Comparison of ENCODE assay signal across 30 cellular contexts in the genomic region with DNA sequence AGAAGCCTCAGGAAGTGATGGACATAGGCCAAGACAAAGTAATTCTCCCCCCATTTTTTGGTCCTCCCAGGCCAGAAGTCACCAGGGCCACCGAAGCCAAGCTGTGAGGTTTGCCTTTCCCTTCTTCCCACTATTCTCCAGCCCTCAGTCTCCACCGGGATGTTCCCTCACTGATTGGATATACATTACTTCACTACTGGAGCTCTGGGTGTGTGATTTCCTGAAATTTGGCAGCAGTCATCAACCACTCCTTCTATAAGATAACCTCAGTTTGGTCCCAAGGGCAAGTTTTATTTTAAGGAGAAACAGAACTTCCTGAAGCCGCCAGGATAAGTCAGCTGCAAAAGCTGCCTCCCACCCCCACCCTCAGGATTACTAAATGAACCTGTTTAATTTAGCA. TPM values are rescaled to one million over a fixed set of nuclear protein-coding genes. Genes with fewer than 3 reads are reported as not detected.
"Had no signal": no experiment of that assay in that cellular context is flagged by ENCODE, and none has a peak within 500 bp of the region (broad histone marks: within the 10 kb centered on the region; RNA-seq: fewer than 3 reads in every experiment).

No MANE protein-coding gene starts in this region.

- H3K36me3 ChIP-seq: adrenal gland, heart right ventricle, left lung, ovary, suprapubic skin, tibial nerve, uterus had no signal

- H3K9me3 Mint-ChIP-seq: activated naive CD4-positive, alpha-beta T cell treated with anti-CD3 and anti-CD28 coated beads for 36 hours; activated naive CD8-positive, alpha-beta T cell treated with anti-CD3 and anti-CD28 coated beads for 36 hours; natural killer cell treated with Interleukin-12 subunit alpha and Interleukin-12 subunit beta and Interleukin-15 and Interleukin-18, amount 100 ng/mL, for 72 hours had no signal

- ATAC-seq: activated CD4-positive, alpha-beta T cell treated with anti-CD3 and anti-CD28 coated beads for 36 hours; activated CD8-positive, alpha-beta T cell treated with anti-CD3 and anti-CD28 coated beads, Interleukin-2, amount 10 ng/mL, durations not matched to agents 7 days and 5 days; body of pancreas; foreskin keratinocyte; left lung; mucosa of descending colon had no signal

- H3K9me3 ChIP-seq: adrenal gland, body of pancreas, heart right ventricle, left lung, mucosa of descending colon, ovary, suprapubic skin, tibial nerve, uterus had no signal

- H3K27me3 ChIP-seq: adrenal gland, body of pancreas, dorsolateral prefrontal cortex, foreskin keratinocyte, heart right ventricle, left lung, ovary, suprapubic skin, tibial nerve, uterus had no signal

- DNase-seq: activated CD4-positive, alpha-beta T cell treated with anti-CD3 and anti-CD28 coated beads for 36 hours; activated CD4-positive, CD25-positive, alpha-beta regulatory T cell; activated CD8-positive, alpha-beta T cell treated with anti-CD3 and anti-CD28 coated beads, Interleukin-2, amount 10 ng/mL, durations not matched to agents 7 days and 5 days; activated effector memory CD4-positive, alpha-beta T cell treated with Interleukin-2 at 50 U/mL for 16 hours; activated naive CD4-positive, alpha-beta T cell treated with anti-CD3 and anti-CD28 coated beads for 36 hours; activated naive CD8-positive, alpha-beta T cell treated with anti-CD3 and anti-CD28 coated beads for 36 hours; adrenal gland; aorta; body of pancreas; cerebellar nuclear complex; dorsolateral prefrontal cortex; effector memory CD4-positive, alpha-beta T cell; erythroblast; foreskin keratinocyte; heart right ventricle; kidney glomerular epithelial cell; left lung; mucosa of descending colon; ovary; stimulated activated CD4-positive, alpha-beta T cell treated with anti-CD3 and anti-CD28 coated beads, Interleukin-2, amount 100 ng/mL, for 24 hours; stimulated activated naive CD4-positive, alpha-beta T cell; uterus had no signal

- H3K4me3 Mint-ChIP-seq: activated CD4-positive, alpha-beta T cell treated with anti-CD3 and anti-CD28 coated beads for 36 hours; activated CD8-positive, alpha-beta T cell treated with anti-CD3 and anti-CD28 coated beads, Interleukin-2, amount 10 ng/mL, durations not matched to agents 7 days and 5 days; activated naive CD4-positive, alpha-beta T cell treated with anti-CD3 and anti-CD28 coated beads for 36 hours; activated naive CD8-positive, alpha-beta T cell treated with anti-CD3 and anti-CD28 coated beads for 36 hours; natural killer cell treated with Interleukin-12 subunit alpha and Interleukin-12 subunit beta and Interleukin-15 and Interleukin-18, amount 100 ng/mL, for 72 hours had no signal

- H3K36me3 Mint-ChIP-seq: activated naive CD8-positive, alpha-beta T cell treated with anti-CD3 and anti-CD28 coated beads for 36 hours; natural killer cell treated with Interleukin-12 subunit alpha and Interleukin-12 subunit beta and Interleukin-15 and Interleukin-18, amount 100 ng/mL, for 72 hours had no signal

- H3K27ac ChIP-seq: adrenal gland, body of pancreas, coronary artery, dorsolateral prefrontal cortex, foreskin keratinocyte, left lung, ovary, suprapubic skin, tibial nerve, uterus had no signal

- H3K4me1 ChIP-seq: adrenal gland, body of pancreas, foreskin keratinocyte, tibial nerve, uterus had no signal

- H3K27ac Mint-ChIP-seq: activated CD4-positive, alpha-beta T cell treated with anti-CD3 and anti-CD28 coated beads for 36 hours; activated CD8-positive, alpha-beta T cell treated with anti-CD3 and anti-CD28 coated beads, Interleukin-2, amount 10 ng/mL, durations not matched to agents 7 days and 5 days; activated naive CD4-positive, alpha-beta T cell treated with anti-CD3 and anti-CD28 coated beads for 36 hours; activated naive CD8-positive, alpha-beta T cell treated with anti-CD3 and anti-CD28 coated beads for 36 hours; natural killer cell treated with Interleukin-12 subunit alpha and Interleukin-12 subunit beta and Interleukin-15 and Interleukin-18, amount 100 ng/mL, for 72 hours; progenitor cell of endocrine pancreas had no signal

- H3K4me3 ChIP-seq: adrenal gland, body of pancreas, coronary artery, dorsolateral prefrontal cortex, heart right ventricle, left lung, mucosa of descending colon, ovary, smooth muscle cell, suprapubic skin, tibial nerve, uterus had no signal

- H3K4me1 Mint-ChIP-seq: activated CD4-positive, alpha-beta T cell treated with anti-CD3 and anti-CD28 coated beads for 36 hours; activated naive CD8-positive, alpha-beta T cell treated with anti-CD3 and anti-CD28 coated beads for 36 hours had no signal

RNA-seq across cellular contexts. Expression of gene SLCO2A1, which starts 11.3 kb away (rescaled TPM):
- total RNA-seq: activated CD4-positive, alpha-beta T cell treated with anti-CD3 and anti-CD28 coated beads for 36 hours; activated CD8-positive, alpha-beta T cell treated with anti-CD3 and anti-CD28 coated beads, Interleukin-2, amount 10 ng/mL, durations not matched to agents 7 days and 5 days; activated naive CD4-positive, alpha-beta T cell treated with anti-CD3 and anti-CD28 coated beads for 36 hours; myocyte; natural killer cell treated with Interleukin-12 subunit alpha and Interleukin-12 subunit beta and Interleukin-15 and Interleukin-18, amount 100 ng/mL, for 72 hours; T-helper 1 cell treated with Interleukin-12 subunit alpha and Interleukin-12 subunit beta and Interleukin-4 antibody, amounts not matched to agents 30 ng/mL and 1 ng/mL, for 36 hours had no signal
